ENCODE assay signal across 9 cellular contexts in the genomic region with DNA sequence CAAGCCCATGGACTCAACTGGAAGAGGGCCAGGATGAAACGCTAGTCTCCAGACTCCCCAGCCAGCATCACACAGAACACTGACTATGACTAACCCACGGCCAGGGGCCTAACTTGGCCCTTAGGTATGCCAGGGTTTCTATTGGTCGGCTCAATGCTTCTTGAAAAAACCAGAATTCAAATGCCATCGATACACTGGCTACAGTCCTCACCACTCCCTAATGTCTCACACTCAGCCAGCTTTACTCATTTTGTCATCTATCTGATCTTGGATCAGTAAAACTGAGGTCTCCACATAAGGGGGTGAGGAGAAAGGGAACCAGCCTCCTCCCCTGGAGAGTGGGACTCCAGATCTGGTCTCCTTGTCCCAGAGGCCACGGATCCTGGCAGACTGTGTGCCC.
"Had no signal": no experiment of that assay in that cellular context is flagged by ENCODE, and none has a peak within 500 bp of the region (broad histone marks: within the 10 kb centered on the region; RNA-seq: fewer than 3 reads in every experiment).

No MANE protein-coding gene starts in this region.

- H3K27ac ChIP-seq: GM23248, HL-60, KMS-11 had no signal

- H3K9ac ChIP-seq: GM23248, KMS-11 had no signal

- H3K9me3 Mint-ChIP-seq: H9 had no signal

- DNase-seq: GM23248, GOT3, H9, HCEC 1CT, IMR-90, KBM-7 had no signal

- FAIRE-seq: H54 had no signal

- H2AFZ ChIP-seq: GM23248 had no signal

- H3K4me3 Mint-ChIP-seq: H9 had no signal

- H3K4me3 ChIP-seq: GM23248 had no signal

- H3K4me2 ChIP-seq: KMS-11 had no signal
